Comparison of ENCODE assay signal across 8 cellular contexts in genomic region chr10:114874827-114875541, GRCh38. TPM values are rescaled to one million over a fixed set of nuclear protein-coding genes. Genes with fewer than 3 reads are reported as not detected.
DNase-seq lines count a peak whose midpoint lies in the region; ATAC-seq and TF ChIP-seq lines count a peak whose summit lies in the region.

No MANE protein-coding gene starts in this region.

- no peak for ATAC-seq in Right ventricle myocardium superior (ENCODE audit: poor library complexity)
- ATAC-seq in esophagus mucosa, result no peak

- peaks cover 1% of the 10 kb centered on the region for H3K27me3 Mint-ChIP-seq in endothelial cell (ENCODE audit: unreplicated experiment)

- no peaks in the 10 kb centered on the region for H3K9me3 Mint-ChIP-seq in endothelial cell (ENCODE audit: unreplicated experiment)

- no peaks in the 10 kb centered on the region for H3K36me3 Mint-ChIP-seq in endothelial cell (ENCODE audit: low read depth, unreplicated experiment)

- peaks cover 23% of the 10 kb centered on the region for H3K4me1 Mint-ChIP-seq in endothelial cell (ENCODE audit: unreplicated experiment)

- intact Hi-C loops in cardiac septum (cut with DNase I) (loop anchor here (10.0 kb wide), 1 partner anchor 220 kb away; the partner anchor contains the start of gene ATRNL1), Right ventricle myocardium superior (cut with DNase I) (loop anchor here (5.0 kb wide), 1 partner anchor 252 kb away; no protein-coding TSS in a partner anchor), posterior cingulate gyrus (cut with DNase I) (no loop called here)

- no peak overlapping the region for H3K4me3 Mint-ChIP-seq in endothelial cell (ENCODE audit: unreplicated experiment)

- no peak for TF ChIP-seq CTCF in endothelial cell (IDR thresholded peaks at IDR 0.05; ENCODE audit: unreplicated experiment)

- H3K27ac Mint-ChIP-seq in endothelial cell (ENCODE audit: unreplicated experiment), result peak overlapping the region; percentile 49

- peak; percentile 75 for DNase-seq in cardiac septum (ENCODE audit: low spot score)
- no peak for DNase-seq in Right ventricle myocardium superior
- DNase-seq in HuH-7 (ENCODE audit: low spot score), result peak; percentile 42
- DNase-seq in endothelial cell (ENCODE audit: low spot score), result peak; percentile 71
- DNase-seq in posterior cingulate gyrus, result peak in 8 of 10 donors; percentile 39 to 91 (median 56)
- no peak for DNase-seq in NCI-H524 treated with DMSO at 0.1 percent for 48 hours (lab: John Stamatoyannopoulos, UW)
- no peak for DNase-seq in NCI-H2196 (lab: John Stamatoyannopoulos, UW; ENCODE audit: unreplicated experiment)

RNA-seq across cellular contexts. Expression of gene FHIP2A, which starts 53.4 kb away (rescaled TPM):
- total RNA-seq in cardiac septum (26.5 TPM), Right ventricle myocardium superior (22.6 TPM), endothelial cell (ENCODE audit: unreplicated experiment) (50.1 TPM), esophagus mucosa (7.9 TPM)

Comparison
In these comparisons a context has a peak if more than half of its experiments do, and no peak if none do; other contexts are left out.
1. DNase-seq: peak in cardiac septum (single experiment), HuH-7 (single experiment), endothelial cell (single experiment) and posterior cingulate gyrus (8 of 10); none in Right ventricle myocardium superior (single experiment), NCI-H524 treated with DMSO at 0.1 percent for 48 hours (single experiment) and NCI-H2196 (single experiment).